Comparison of ENCODE assay signal across 1 cellular context in the genomic region with DNA sequence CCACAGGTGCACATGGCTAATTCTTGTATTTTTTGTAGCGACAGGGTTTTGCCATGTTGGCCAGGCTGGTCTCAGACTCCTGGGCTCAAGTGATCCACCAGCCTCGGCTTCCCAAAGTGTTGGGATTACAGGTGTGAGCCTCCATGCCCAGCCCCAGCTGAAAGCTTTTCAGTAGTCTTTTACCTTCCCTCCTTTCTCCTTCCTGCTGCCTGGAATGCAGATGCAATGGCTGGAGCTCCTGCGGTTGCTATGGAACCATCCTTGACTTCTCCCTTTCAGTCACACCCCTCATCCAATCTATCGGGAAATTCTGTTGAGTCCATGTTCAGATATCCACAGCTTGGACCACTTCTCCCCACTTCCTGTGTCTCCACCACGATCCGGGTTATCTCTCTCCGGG.
TF ChIP-seq lines count a peak whose summit lies in the region.

No MANE protein-coding gene starts in this region.

TF ChIP-seq in WTC11, 78 proteins besides CTCF, POLR2A, EP300 and RAD21 (continued from another document):
- TF ChIP-seq, protein P1, sequence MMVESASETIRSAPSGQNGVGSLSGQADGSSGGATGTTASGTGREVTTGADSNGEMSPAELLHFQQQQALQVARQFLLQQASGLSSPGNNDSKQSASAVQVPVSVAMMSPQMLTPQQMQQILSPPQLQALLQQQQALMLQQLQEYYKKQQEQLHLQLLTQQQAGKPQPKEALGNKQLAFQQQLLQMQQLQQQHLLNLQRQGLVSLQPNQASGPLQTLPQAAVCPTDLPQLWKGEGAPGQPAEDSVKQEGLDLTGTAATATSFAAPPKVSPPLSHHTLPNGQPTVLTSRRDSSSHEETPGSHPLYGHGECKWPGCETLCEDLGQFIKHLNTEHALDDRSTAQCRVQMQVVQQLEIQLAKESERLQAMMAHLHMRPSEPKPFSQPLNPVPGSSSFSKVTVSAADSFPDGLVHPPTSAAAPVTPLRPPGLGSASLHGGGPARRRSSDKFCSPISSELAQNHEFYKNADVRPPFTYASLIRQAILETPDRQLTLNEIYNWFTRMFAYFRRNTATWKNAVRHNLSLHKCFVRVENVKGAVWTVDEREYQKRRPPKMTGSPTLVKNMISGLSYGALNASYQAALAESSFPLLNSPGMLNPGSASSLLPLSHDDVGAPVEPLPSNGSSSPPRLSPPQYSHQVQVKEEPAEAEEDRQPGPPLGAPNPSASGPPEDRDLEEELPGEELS (CRISPR knock-in tag; IDR thresholded peaks at IDR 0.05) = no peak
- TF ChIP-seq ZNF425 (CRISPR knock-in tag; conservative IDR thresholded peaks at IDR 0.05) (no peak), RORB (CRISPR knock-in tag; IDR thresholded peaks at IDR 0.05) (no peak), RELA (CRISPR knock-in tag; IDR thresholded peaks at IDR 0.05; ENCODE audit: borderline replicate concordance) (no peak), CREB1 (CRISPR knock-in tag; IDR thresholded peaks at IDR 0.05) (no peak), AR (CRISPR knock-in tag; IDR thresholded peaks at IDR 0.05) (no peak)
- TF ChIP-seq, protein P2, sequence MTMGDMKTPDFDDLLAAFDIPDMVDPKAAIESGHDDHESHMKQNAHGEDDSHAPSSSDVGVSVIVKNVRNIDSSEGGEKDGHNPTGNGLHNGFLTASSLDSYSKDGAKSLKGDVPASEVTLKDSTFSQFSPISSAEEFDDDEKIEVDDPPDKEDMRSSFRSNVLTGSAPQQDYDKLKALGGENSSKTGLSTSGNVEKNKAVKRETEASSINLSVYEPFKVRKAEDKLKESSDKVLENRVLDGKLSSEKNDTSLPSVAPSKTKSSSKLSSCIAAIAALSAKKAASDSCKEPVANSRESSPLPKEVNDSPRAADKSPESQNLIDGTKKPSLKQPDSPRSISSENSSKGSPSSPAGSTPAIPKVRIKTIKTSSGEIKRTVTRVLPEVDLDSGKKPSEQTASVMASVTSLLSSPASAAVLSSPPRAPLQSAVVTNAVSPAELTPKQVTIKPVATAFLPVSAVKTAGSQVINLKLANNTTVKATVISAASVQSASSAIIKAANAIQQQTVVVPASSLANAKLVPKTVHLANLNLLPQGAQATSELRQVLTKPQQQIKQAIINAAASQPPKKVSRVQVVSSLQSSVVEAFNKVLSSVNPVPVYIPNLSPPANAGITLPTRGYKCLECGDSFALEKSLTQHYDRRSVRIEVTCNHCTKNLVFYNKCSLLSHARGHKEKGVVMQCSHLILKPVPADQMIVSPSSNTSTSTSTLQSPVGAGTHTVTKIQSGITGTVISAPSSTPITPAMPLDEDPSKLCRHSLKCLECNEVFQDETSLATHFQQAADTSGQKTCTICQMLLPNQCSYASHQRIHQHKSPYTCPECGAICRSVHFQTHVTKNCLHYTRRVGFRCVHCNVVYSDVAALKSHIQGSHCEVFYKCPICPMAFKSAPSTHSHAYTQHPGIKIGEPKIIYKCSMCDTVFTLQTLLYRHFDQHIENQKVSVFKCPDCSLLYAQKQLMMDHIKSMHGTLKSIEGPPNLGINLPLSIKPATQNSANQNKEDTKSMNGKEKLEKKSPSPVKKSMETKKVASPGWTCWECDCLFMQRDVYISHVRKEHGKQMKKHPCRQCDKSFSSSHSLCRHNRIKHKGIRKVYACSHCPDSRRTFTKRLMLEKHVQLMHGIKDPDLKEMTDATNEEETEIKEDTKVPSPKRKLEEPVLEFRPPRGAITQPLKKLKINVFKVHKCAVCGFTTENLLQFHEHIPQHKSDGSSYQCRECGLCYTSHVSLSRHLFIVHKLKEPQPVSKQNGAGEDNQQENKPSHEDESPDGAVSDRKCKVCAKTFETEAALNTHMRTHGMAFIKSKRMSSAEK (CRISPR knock-in tag; IDR thresholded peaks at IDR 0.05; ENCODE audit: borderline replicate concordance) = no peak
